In the genomic region with DNA sequence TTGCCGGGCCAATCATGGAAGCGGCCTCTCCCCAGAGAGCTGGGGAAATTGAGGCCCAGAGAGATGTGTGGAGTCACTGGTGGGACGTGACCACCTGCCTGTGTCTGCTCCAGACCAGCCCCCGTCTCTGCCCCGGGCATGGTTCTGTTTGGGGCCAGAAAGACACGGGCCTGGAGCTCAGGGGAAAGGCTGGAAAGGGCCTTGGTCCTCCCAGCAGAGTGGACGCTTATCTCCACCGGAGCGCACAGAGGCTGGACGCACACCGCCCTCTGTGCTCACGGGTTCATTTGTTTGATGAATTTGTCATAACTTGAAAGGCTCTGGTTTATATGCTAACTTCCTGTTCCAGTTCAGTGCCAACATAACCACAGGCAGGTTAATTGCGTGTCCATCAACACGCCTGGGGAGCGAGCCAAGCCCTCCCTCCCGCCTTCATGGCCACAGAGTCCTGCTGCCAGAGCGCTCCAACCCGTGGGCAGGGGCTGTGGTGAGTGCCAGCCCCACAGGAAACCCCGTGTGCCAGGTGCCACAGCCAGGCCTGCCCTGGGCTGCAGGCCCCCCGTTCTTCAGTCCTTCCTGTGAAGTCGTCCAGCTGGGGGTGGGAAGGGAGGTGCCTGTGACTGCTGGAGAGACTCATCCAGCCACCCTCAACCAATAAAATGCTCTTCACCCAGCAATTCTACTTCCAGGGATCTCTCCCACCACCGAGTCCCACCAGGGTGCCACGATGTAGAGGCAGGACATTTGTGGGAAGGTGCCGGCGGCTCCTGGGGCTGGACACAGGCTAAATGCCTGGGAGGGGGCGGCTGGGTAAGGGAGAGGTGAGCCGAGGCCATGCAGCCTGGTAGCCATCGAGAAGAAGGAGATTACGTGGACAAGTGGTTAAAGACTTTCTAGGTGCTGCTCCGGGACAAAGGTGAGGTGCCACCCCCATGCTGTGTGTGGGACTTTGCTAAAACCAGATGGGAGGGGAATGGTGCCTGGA, we compare ENCODE assay signal across 8 cellular contexts. TPM values are rescaled to one million over a fixed set of nuclear protein-coding genes. Genes with fewer than 3 reads are reported as not detected.
A peak's percentile ranks its signal among the peaks of the same experiment; 100 is the strongest.
DNase-seq lines count a peak whose midpoint lies in the region; ATAC-seq and TF ChIP-seq lines count a peak whose summit lies in the region.

No MANE protein-coding gene starts in this region.

- CTCF ChIA-PET in activated CD8-positive, alpha-beta memory T cell treated with anti-CD3 and anti-CD28 coated beads, Interleukin-2, amount 10 ng/mL, durations not matched to agents 7 days and 5 days (lab: Charles Lee): interaction anchor here (1.4 kb wide), 1 partner anchor 119 kb away, joined by 4 read pairs; no protein-coding TSS in a partner anchor
- CTCF ChIA-PET in T-cell (lab: Charles Lee): no interaction called here

- no peak for ATAC-seq in activated CD8-positive, alpha-beta memory T cell treated with anti-CD3 and anti-CD28 coated beads, Interleukin-2, amount 10 ng/mL, durations not matched to agents 7 days and 5 days
- ATAC-seq in T-cell (replicated peaks in 1 of 4) (peak; percentile 53 to 76 (median 73)), GM21423 (IDR thresholded peaks at IDR 0.05; ENCODE audit: unreplicated experiment) (no peak), HG03571 (IDR thresholded peaks at IDR 0.05; ENCODE audit: unreplicated experiment) (no peak)

- no peaks in the 10 kb centered on the region for H3K36me3 Mint-ChIP-seq in activated CD8-positive, alpha-beta memory T cell treated with anti-CD3 and anti-CD28 coated beads, Interleukin-2, amount 10 ng/mL, durations not matched to agents 7 days and 5 days
- no peaks in the 10 kb centered on the region for H3K36me3 Mint-ChIP-seq in T-cell

- H3K9me3 ChIP-seq in esophagus squamous epithelium: no peaks in the 10 kb centered on the region
- H3K9me3 ChIP-seq in tibial nerve: no peaks in the 10 kb centered on the region

- peak overlapping the region; percentile 77 to 91 (median 82) for H3K27ac ChIP-seq in esophagus squamous epithelium
- H3K27ac ChIP-seq in tibial nerve: peak overlapping the region in 2 of 4 donors; percentile 63 to 68

- POLR2A ChIA-PET in T-cell (lab: Charles Lee): interaction anchor here in 1 of 2 donors (0.5 kb wide), 1 partner anchor 142 kb away, joined by 7 read pairs; no protein-coding TSS in a partner anchor

- WGBS in esophagus squamous epithelium, 2 donors: 9 to 16% methylated on average over 10 of the region's 30 CpGs
- WGBS in tibial nerve, 2 donors: 51 to 71% methylated on average over 22 to 28 of the region's 30 CpGs

- H3K27me3 ChIP-seq in esophagus squamous epithelium (peaks cover 0 to 35% (median 0%) of the 10 kb centered on the region in 4 donors), tibial nerve (peaks cover 0 to 6% of the 10 kb centered on the region in 2 donors)

- peak; percentile 49 for DNase-seq in activated CD8-positive, alpha-beta memory T cell treated with anti-CD3 and anti-CD28 coated beads, Interleukin-2, amount 10 ng/mL, durations not matched to agents 7 days and 5 days
- no peak for DNase-seq in activated CD8-positive, alpha-beta memory T cell treated with anti-CD3 and anti-CD28 coated beads for 24 hours
- DNase-seq in T-cell: peak in 2 of 34 experiments; percentile 21 to 35
- no peak for DNase-seq in esophagus squamous epithelium (lab: John Stamatoyannopoulos, UW)
- peak; percentile 82 for DNase-seq in retina
- no peak for DNase-seq in tibial nerve (ENCODE audit: low spot score in 2 of 2)

- peaks cover 45% of the 10 kb centered on the region for H3K27me3 Mint-ChIP-seq in activated CD8-positive, alpha-beta memory T cell treated with anti-CD3 and anti-CD28 coated beads, Interleukin-2, amount 10 ng/mL, durations not matched to agents 7 days and 5 days
- peaks cover 32 to 57% of the 10 kb centered on the region in 2 donors for H3K27me3 Mint-ChIP-seq in T-cell

- no peak overlapping the region for H3K4me3 Mint-ChIP-seq in activated CD8-positive, alpha-beta memory T cell treated with anti-CD3 and anti-CD28 coated beads, Interleukin-2, amount 10 ng/mL, durations not matched to agents 7 days and 5 days
- H3K4me3 Mint-ChIP-seq in T-cell: peak overlapping the region; percentile 39 to 64 (median 45)

- TF ChIP-seq POLR2A in esophagus squamous epithelium (IDR thresholded peaks at IDR 0.05) (peak in 3 of 4 donors; percentile 5 to 31 (median 14)), tibial nerve (IDR thresholded peaks at IDR 0.05) (no peak)

- H3K36me3 ChIP-seq in esophagus squamous epithelium: no peaks in the 10 kb centered on the region
- no peaks in the 10 kb centered on the region for H3K36me3 ChIP-seq in tibial nerve

- no peak for TF ChIP-seq CTCF in esophagus squamous epithelium (IDR thresholded peaks at IDR 0.05)
- no peak for TF ChIP-seq CTCF in tibial nerve (IDR thresholded peaks at IDR 0.05)

- TF ChIP-seq EP300 in tibial nerve (IDR thresholded peaks at IDR 0.05): peak in 1 of 2 donors; percentile 17

- intact Hi-C loops in esophagus squamous epithelium (cut with DNase I): no loop called here

- peaks cover 13% of the 10 kb centered on the region for H3K4me1 Mint-ChIP-seq in activated CD8-positive, alpha-beta memory T cell treated with anti-CD3 and anti-CD28 coated beads, Interleukin-2, amount 10 ng/mL, durations not matched to agents 7 days and 5 days
- H3K4me1 Mint-ChIP-seq in T-cell: peaks cover 13 to 16% (median 14%) of the 10 kb centered on the region in 3 donors

- peak overlapping the region in 3 of 4 donors; percentile 24 to 55 (median 37) for H3K4me3 ChIP-seq in esophagus squamous epithelium
- peak overlapping the region in 1 of 4 donors; percentile 19 for H3K4me3 ChIP-seq in tibial nerve

- no peaks in the 10 kb centered on the region for H3K9me3 Mint-ChIP-seq in activated CD8-positive, alpha-beta memory T cell treated with anti-CD3 and anti-CD28 coated beads, Interleukin-2, amount 10 ng/mL, durations not matched to agents 7 days and 5 days (ENCODE audit: low read depth)
- no peaks in the 10 kb centered on the region for H3K9me3 Mint-ChIP-seq in T-cell

- no peak overlapping the region for H3K27ac Mint-ChIP-seq in activated CD8-positive, alpha-beta memory T cell treated with anti-CD3 and anti-CD28 coated beads, Interleukin-2, amount 10 ng/mL, durations not matched to agents 7 days and 5 days
- no peak overlapping the region for H3K27ac Mint-ChIP-seq in T-cell

- peaks cover 24 to 47% (median 33%) of the 10 kb centered on the region in 3 donors for H3K4me1 ChIP-seq in esophagus squamous epithelium
- peaks cover 0 to 27% (median 9%) of the 10 kb centered on the region in 4 donors for H3K4me1 ChIP-seq in tibial nerve

RNA-seq across cellular contexts. Expression of gene BAHCC1, which starts 29.4 kb away (rescaled TPM):
- under 1 TPM; 0.23 to 0.64 TPM for total RNA-seq in activated CD8-positive, alpha-beta memory T cell treated with anti-CD3 and anti-CD28 coated beads, Interleukin-2, amount 10 ng/mL, durations not matched to agents 7 days and 5 days
- under 1 TPM; 0.23 to 0.82 (median 0.33) TPM for total RNA-seq in T-cell
- 10 to 100 TPM in 1 of 4 donors, 1 to 10 TPM in 3; 3.8 to 10.6 (median 5.4) TPM for total RNA-seq in esophagus squamous epithelium
- 10 to 100 TPM; 15.1 to 38.7 (median 27.4) TPM for total RNA-seq in tibial nerve

Comparison
In these comparisons a context has a peak if more than half of its experiments do, and no peak if none do; other contexts are left out.
1. DNase-seq: peak in activated CD8-positive, alpha-beta memory T cell treated with anti-CD3 and anti-CD28 coated beads, Interleukin-2, amount 10 ng/mL, durations not matched to agents 7 days and 5 days (single experiment) and retina (single experiment); none in activated CD8-positive, alpha-beta memory T cell treated with anti-CD3 and anti-CD28 coated beads for 24 hours (single experiment), esophagus squamous epithelium (single experiment) and tibial nerve (0 of 2).
2. ATAC-seq: peak in T-cell (4 of 4); none in activated CD8-positive, alpha-beta memory T cell treated with anti-CD3 and anti-CD28 coated beads, Interleukin-2, amount 10 ng/mL, durations not matched to agents 7 days and 5 days (single experiment), GM21423 (single experiment) and HG03571 (single experiment).
3. POLR2A ChIP-seq: peak in esophagus squamous epithelium (3 of 4); none in tibial nerve (0 of 2).